ENCODE assay signal across 10 cellular contexts in the genomic region with DNA sequence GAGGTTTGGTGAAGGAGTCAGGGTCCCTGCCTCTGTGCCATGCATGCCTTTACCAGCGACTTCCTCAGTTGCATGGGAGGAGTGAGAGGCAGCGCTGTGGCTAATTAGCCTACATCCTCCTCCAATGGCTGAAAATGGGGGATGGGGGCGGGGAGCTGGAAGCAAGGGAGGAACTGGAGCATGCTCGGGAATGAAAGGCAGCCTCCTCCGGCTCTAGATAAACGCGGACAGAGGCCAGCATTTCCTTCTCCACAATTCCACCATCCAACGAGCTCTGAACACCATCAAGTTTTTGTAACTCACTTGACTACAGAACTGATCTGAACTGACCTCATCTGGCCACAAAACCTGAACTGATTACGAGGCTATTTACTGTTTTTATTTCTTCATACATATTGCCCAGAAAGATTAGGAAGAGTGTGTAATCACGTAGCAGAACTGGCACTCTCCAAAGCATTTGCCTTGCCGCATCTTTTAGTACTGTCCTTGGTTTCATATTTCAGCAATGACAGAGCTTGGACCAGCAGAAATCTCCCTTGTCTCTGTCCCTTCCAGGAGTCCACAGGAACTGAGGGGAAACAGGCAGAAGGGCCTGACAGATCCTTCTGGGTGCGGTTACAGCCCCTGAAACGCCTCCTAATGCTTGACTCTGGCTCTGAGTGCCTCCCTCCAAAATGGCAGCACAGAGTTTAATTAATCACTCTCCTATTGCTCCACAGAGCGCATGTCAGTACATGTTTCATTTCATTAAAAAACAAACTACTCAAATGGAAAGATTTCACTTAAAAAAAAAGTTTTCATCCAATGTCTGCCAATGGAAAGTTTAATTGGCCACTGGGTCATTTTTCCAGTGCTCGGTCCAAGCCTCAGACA. TPM values are rescaled to one million over a fixed set of nuclear protein-coding genes. Genes with fewer than 3 reads are reported as not detected.
DNase-seq lines count a peak whose midpoint lies in the region; ATAC-seq, FAIRE-seq and TF ChIP-seq lines count a peak whose summit lies in the region.
"Had no signal": no experiment of that assay in that cellular context is flagged by ENCODE, and none has a peak within 500 bp of the region (broad histone marks: within the 10 kb centered on the region; RNA-seq: fewer than 3 reads in every experiment).

No MANE protein-coding gene starts in this region.

- no peak for FAIRE-seq in frontal cortex (lab: Jason Lieb, UNC)

- H3K27me3 ChIP-seq in dorsolateral prefrontal cortex: no peaks in the 10 kb centered on the region
- H3K27me3 ChIP-seq: BLaER1 had no signal

- TF ChIP-seq CTCF in dorsolateral prefrontal cortex (IDR thresholded peaks at IDR 0.05 in 54 of 56, conservative IDR thresholded peaks at IDR 0.05 in 2 of 56; ENCODE audit: low read depth in 1 of 56, partially characterized antibody in 56 of 56) (peak in 2 of 56 donors; percentile 3 to 9), type B pancreatic cell (conservative IDR thresholded peaks at IDR 0.05) (peak; percentile 3)

- no peaks in the 10 kb centered on the region for H3K27me3 Mint-ChIP-seq in activated CD4-positive, alpha-beta memory T cell treated with anti-CD3 and anti-CD28 coated beads for 36 hours
- no peaks in the 10 kb centered on the region for H3K27me3 Mint-ChIP-seq in activated CD4-positive, alpha-beta memory T cell treated with anti-CD3 and anti-CD28 coated beads, Interleukin-2, amount 10 ng/mL, durations not matched to agents 7 days and 5 days
- H3K27me3 Mint-ChIP-seq in type B pancreatic cell: no peaks in the 10 kb centered on the region

- H3K36me3 Mint-ChIP-seq in activated CD4-positive, alpha-beta memory T cell treated with anti-CD3 and anti-CD28 coated beads for 36 hours: peaks cover 53% of the 10 kb centered on the region
- peaks cover 40% of the 10 kb centered on the region for H3K36me3 Mint-ChIP-seq in activated CD4-positive, alpha-beta memory T cell treated with anti-CD3 and anti-CD28 coated beads, Interleukin-2, amount 10 ng/mL, durations not matched to agents 7 days and 5 days (ENCODE audit: low read depth)
- H3K36me3 Mint-ChIP-seq in type B pancreatic cell: peaks cover 31% of the 10 kb centered on the region

- H3K9me3 Mint-ChIP-seq in activated CD4-positive, alpha-beta memory T cell treated with anti-CD3 and anti-CD28 coated beads for 36 hours: no peaks in the 10 kb centered on the region
- no peaks in the 10 kb centered on the region for H3K9me3 Mint-ChIP-seq in activated CD4-positive, alpha-beta memory T cell treated with anti-CD3 and anti-CD28 coated beads, Interleukin-2, amount 10 ng/mL, durations not matched to agents 7 days and 5 days
- no peaks in the 10 kb centered on the region for H3K9me3 Mint-ChIP-seq in type B pancreatic cell

- H3K4me1 Mint-ChIP-seq in activated CD4-positive, alpha-beta memory T cell treated with anti-CD3 and anti-CD28 coated beads for 36 hours (ENCODE audit: low read depth): peaks cover 3% of the 10 kb centered on the region
- H3K4me1 Mint-ChIP-seq in activated CD4-positive, alpha-beta memory T cell treated with anti-CD3 and anti-CD28 coated beads, Interleukin-2, amount 10 ng/mL, durations not matched to agents 7 days and 5 days: peaks cover 4% of the 10 kb centered on the region
- peaks cover 62% of the 10 kb centered on the region for H3K4me1 Mint-ChIP-seq in type B pancreatic cell (ENCODE audit: unreplicated experiment)

- CTCF ChIA-PET in activated CD4-positive, alpha-beta memory T cell treated with anti-CD3 and anti-CD28 coated beads for 36 hours (lab: Charles Lee): interaction anchor here (1.1 kb wide), 1 partner anchor 32 kb away, joined by 4 read pairs; no protein-coding TSS in a partner anchor
- CTCF ChIA-PET in activated CD4-positive, alpha-beta memory T cell treated with anti-CD3 and anti-CD28 coated beads, Interleukin-2, amount 10 ng/mL, durations not matched to agents 7 days and 5 days (lab: Charles Lee): interaction anchor here (1.0 kb wide), 1 partner anchor 405 kb away, joined by 4 read pairs; a partner anchor contains a TSS

- no peak for ATAC-seq in GM18520 (IDR thresholded peaks at IDR 0.05; ENCODE audit: unreplicated experiment)

- H3K27ac Mint-ChIP-seq in activated CD4-positive, alpha-beta memory T cell treated with anti-CD3 and anti-CD28 coated beads for 36 hours: peak overlapping the region; percentile 59
- no peak overlapping the region for H3K27ac Mint-ChIP-seq in activated CD4-positive, alpha-beta memory T cell treated with anti-CD3 and anti-CD28 coated beads, Interleukin-2, amount 10 ng/mL, durations not matched to agents 7 days and 5 days
- peak overlapping the region; percentile 17 for H3K27ac Mint-ChIP-seq in type B pancreatic cell

- H3K4me3 ChIP-seq in dorsolateral prefrontal cortex: peak overlapping the region in 4 of 59 donors; percentile 0 to 10 (median 3)
- H3K4me3 ChIP-seq: BLaER1 had no signal

- no peak overlapping the region for H3K4me3 Mint-ChIP-seq in activated CD4-positive, alpha-beta memory T cell treated with anti-CD3 and anti-CD28 coated beads for 36 hours
- H3K4me3 Mint-ChIP-seq in activated CD4-positive, alpha-beta memory T cell treated with anti-CD3 and anti-CD28 coated beads, Interleukin-2, amount 10 ng/mL, durations not matched to agents 7 days and 5 days: no peak overlapping the region
- H3K4me3 Mint-ChIP-seq in type B pancreatic cell: peak overlapping the region; percentile 64

- intact Hi-C loops in activated CD4-positive, alpha-beta memory T cell treated with anti-CD3 and anti-CD28 coated beads for 36 hours (cut with micrococcal nuclease): no loop called here
- intact Hi-C loops in dorsolateral prefrontal cortex (cut with DNase I): no loop called here

- POLR2A ChIA-PET in activated CD4-positive, alpha-beta memory T cell treated with anti-CD3 and anti-CD28 coated beads for 36 hours (lab: Charles Lee): no interaction called here
- POLR2A ChIA-PET in activated CD4-positive, alpha-beta memory T cell treated with anti-CD3 and anti-CD28 coated beads, Interleukin-2, amount 10 ng/mL, durations not matched to agents 7 days and 5 days (lab: Charles Lee): interaction anchor here (0.6 kb wide), 1 partner anchor 270 kb away, joined by 3 read pairs; no protein-coding TSS in a partner anchor

- DNase-seq in activated CD4-positive, alpha-beta memory T cell treated with anti-CD3 and anti-CD28 coated beads for 36 hours: no peak
- no peak for DNase-seq in activated CD4-positive, alpha-beta memory T cell treated with anti-CD3 and anti-CD28 coated beads, Interleukin-2, amount 10 ng/mL, durations not matched to agents 7 days and 5 days
- peak in 7 of 10 donors; percentile 43 to 65 (median 60) for DNase-seq in dorsolateral prefrontal cortex
- peak; percentile 37 for DNase-seq in midbrain (lab: John Stamatoyannopoulos, UW)
- DNase-seq in type B pancreatic cell (ENCODE audit: extremely low spot score, unreplicated experiment): no peak
- DNase-seq in activated CD4-positive, alpha-beta T cell treated with anti-CD3 and anti-CD28 coated beads, Interleukin-2, amount 50 U/mL, for 4 hours: no peak
- no peak for DNase-seq in frontal cortex (ENCODE audit: low spot score in 2 of 2)
- DNase-seq: activated CD8-positive, alpha-beta memory T cell treated with anti-CD3 and anti-CD28 coated beads for 24 hours had no signal

- peak overlapping the region; percentile 23 to 87 (median 72) for H3K27ac ChIP-seq in dorsolateral prefrontal cortex
- H3K27ac ChIP-seq: BLaER1 had no signal

RNA-seq across cellular contexts. Expression of a gene that starts 58.2 kb away (rescaled TPM):
- 10 to 100 TPM; 42.0 to 43.2 TPM for total RNA-seq in activated CD4-positive, alpha-beta memory T cell treated with anti-CD3 and anti-CD28 coated beads for 36 hours
- total RNA-seq in activated CD4-positive, alpha-beta memory T cell treated with anti-CD3 and anti-CD28 coated beads, Interleukin-2, amount 10 ng/mL, durations not matched to agents 7 days and 5 days: 10 to 100 TPM; 25.2 to 29.6 TPM
- total RNA-seq in dorsolateral prefrontal cortex (10 to 100 TPM in 109 of 120 experiments, 1 to 10 TPM in 11; 7.7 to 42.4 (median 16.0) TPM), type B pancreatic cell (ENCODE audit: low replicate concordance) (26.3 and 47.8 TPM in 2 replicates), frontal cortex (6.1 TPM)

Comparison
In these comparisons a context has a peak if more than half of its experiments do, and no peak if none do; other contexts are left out.
1. DNase-seq: peak in dorsolateral prefrontal cortex (7 of 10) and midbrain (single experiment); none in activated CD4-positive, alpha-beta memory T cell treated with anti-CD3 and anti-CD28 coated beads for 36 hours (single experiment), activated CD4-positive, alpha-beta memory T cell treated with anti-CD3 and anti-CD28 coated beads, Interleukin-2, amount 10 ng/mL, durations not matched to agents 7 days and 5 days (single experiment), type B pancreatic cell (single experiment), activated CD4-positive, alpha-beta T cell treated with anti-CD3 and anti-CD28 coated beads, Interleukin-2, amount 50 U/mL, for 4 hours (0 of 2) and frontal cortex (0 of 2).